8 cellular contexts compared by ENCODE assay signal in the genomic region with DNA sequence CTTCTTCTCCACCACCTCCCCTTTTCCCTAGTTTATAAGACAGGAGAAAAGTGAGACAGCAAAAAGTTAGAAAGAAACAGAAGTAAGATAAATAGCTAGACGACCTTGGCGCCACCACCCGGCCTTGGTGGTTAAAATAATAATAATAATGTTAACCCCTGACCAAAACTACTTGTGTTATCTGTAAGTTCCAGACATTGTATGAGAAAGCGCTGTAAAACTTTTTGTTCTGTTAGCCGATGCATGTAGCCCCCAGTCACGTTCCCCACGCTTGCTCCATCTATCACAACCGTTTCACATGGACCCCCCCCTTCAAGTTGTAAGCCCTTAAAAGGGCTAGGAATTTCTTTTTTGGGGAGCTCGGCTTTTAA. TPM values are rescaled to one million over a fixed set of nuclear protein-coding genes. Genes with fewer than 3 reads are reported as not detected.
A peak's percentile ranks its signal among the peaks of the same experiment; 100 is the strongest.
DNase-seq lines count a peak whose midpoint lies in the region; ATAC-seq, FAIRE-seq and TF ChIP-seq lines count a peak whose summit lies in the region.
"Had no signal": no experiment of that assay in that cellular context is flagged by ENCODE, and none has a peak within 500 bp of the region (broad histone marks: within the 10 kb centered on the region; RNA-seq: fewer than 3 reads in every experiment).

No MANE protein-coding gene starts in this region.

- H3K36me3 ChIP-seq in DND-41 (ENCODE audit: insufficient read depth, low read length) (peaks cover 20% of the 10 kb centered on the region), Karpas-422 (ENCODE audit: insufficient read depth, low read length) (peaks cover 11% of the 10 kb centered on the region; the same call in 1 of the 2 replicates), K562 (ENCODE audit: control insufficient read depth, insufficient read depth, low read length) (peaks cover 20% of the 10 kb centered on the region), neural cell (ENCODE audit: insufficient read depth, low read length) (no peaks in the 10 kb centered on the region)
- H3K36me3 ChIP-seq: transverse colon had no signal

- TF ChIP-seq RAD21 in K562 (CRISPR knock-in tag; conservative IDR thresholded peaks at IDR 0.05 in 1 of 2, IDR thresholded peaks at IDR 0.05 in 1 of 2) (peak; percentile 16 to 26; a peak in 1 of 4 replicates), neural cell (conservative IDR thresholded peaks at IDR 0.05) (no peak)

- H3K9me3 ChIP-seq in DND-41 (ENCODE audit: insufficient read depth, low read length, severe bottlenecking) (no peaks in the 10 kb centered on the region), Karpas-422 (ENCODE audit: low read length) (no peaks in the 10 kb centered on the region), K562 (replicated peaks; ENCODE audit: control insufficient read depth, insufficient read depth, low read depth, low read length) (no peaks in the 10 kb centered on the region), neural cell (ENCODE audit: low read length) (no peaks in the 10 kb centered on the region)
- H3K9me3 ChIP-seq: transverse colon had no signal

- TF ChIP-seq EP300 in K562 (IDR thresholded peaks at IDR 0.05; ENCODE audit: low read length) = peak; percentile 71
- TF ChIP-seq EP300 in neural cell (conservative IDR thresholded peaks at IDR 0.05; ENCODE audit: poor library complexity, severe bottlenecking) = no peak

- H3K4me2 ChIP-seq in DND-41 (ENCODE audit: insufficient read depth, low read length) = peak overlapping the region; percentile 64
- peak overlapping the region; percentile 100 for H3K4me2 ChIP-seq in Karpas-422 (ENCODE audit: low read depth, low read length, poor library complexity, severe bottlenecking)
- peak overlapping the region; percentile 92 for H3K4me2 ChIP-seq in K562 (ENCODE audit: insufficient read depth, low read length)
- no peak overlapping the region for H3K4me2 ChIP-seq in neural cell (ENCODE audit: low read length)

- CTCF ChIA-PET in K562 (lab: Yijun Ruan, JAX; ENCODE audit: low intra/inter-chr PET ratio) = interaction anchor here (0.6 kb wide), 1 partner anchor 44 kb away, joined by 3 read pairs; no protein-coding TSS in a partner anchor

- TF ChIP-seq POLR2A in K562 (conservative IDR thresholded peaks at IDR 0.05) = no peak

- intact Hi-C loops in K562 (cut with micrococcal nuclease) = loop anchor here (2.0 to 5.0 kb wide), 2 partner anchors 15 to 78 kb away; no protein-coding TSS in a partner anchor

- POLR2A ChIA-PET in K562 (lab: Yijun Ruan, JAX) = interaction anchor here (0.7 to 3.2 kb wide), 12 partner anchors 8 to 1572 kb away, joined by 3 to 14 read pairs (median 5); no protein-coding TSS in a partner anchor

- H3K27ac ChIP-seq in DND-41 (ENCODE audit: low read length) (peak overlapping the region; percentile 99), Karpas-422 (ENCODE audit: low read length) (no peak overlapping the region), K562 (ENCODE audit: extremely low read depth, low read depth, low read length) (peak overlapping the region; percentile 99), neural cell (ENCODE audit: low read length) (no peak overlapping the region)

- H3K4me3 ChIP-seq in DND-41 (ENCODE audit: low read depth in 1 of 2, low read length in 2 of 2) (peak overlapping the region; percentile 68 to 77; a peak in 3 of 4 replicates), Karpas-422 (ENCODE audit: low read length) (peak overlapping the region; percentile 96), K562 (peak overlapping the region; percentile 69), neural cell (ENCODE audit: low read length) (peak overlapping the region; percentile 70)

- H3K79me2 ChIP-seq in DND-41 (ENCODE audit: insufficient read depth, low read length) = peaks cover 46% of the 10 kb centered on the region
- peaks cover 35% of the 10 kb centered on the region for H3K79me2 ChIP-seq in Karpas-422 (ENCODE audit: low read length)
- peaks cover 46% of the 10 kb centered on the region for H3K79me2 ChIP-seq in K562 (ENCODE audit: control insufficient read depth, insufficient read depth, low read length)
- peaks cover 23% of the 10 kb centered on the region for H3K79me2 ChIP-seq in neural cell (replicated peaks; ENCODE audit: insufficient read depth, low read length)

- WGBS in K562 (ENCODE audit: insufficient coverage, low coverage, missing lambda C conversion rate) = 1% methylated on average over 9 of the region's 9 CpGs

- H3K4me1 ChIP-seq in DND-41 (ENCODE audit: insufficient read depth, low read length) (peaks cover 47% of the 10 kb centered on the region), Karpas-422 (ENCODE audit: low read length) (peaks cover 37% of the 10 kb centered on the region), K562 (replicated peaks in 1 of 2; ENCODE audit: control insufficient read depth in 2 of 2, insufficient read depth in 2 of 2, low read length in 2 of 2) (peaks cover 17 to 28% of the 10 kb centered on the region in 2 experiments)

- H4K20me1 ChIP-seq in DND-41 (ENCODE audit: insufficient read depth, low read length) (peaks cover 13% of the 10 kb centered on the region), Karpas-422 (ENCODE audit: insufficient read depth, low read depth, low read length) (no peaks in the 10 kb centered on the region; the same call in 1 of the 2 replicates), K562 (replicated peaks; ENCODE audit: control insufficient read depth, insufficient read depth, low read length) (peaks cover 7% of the 10 kb centered on the region; the same call in 1 of the 2 replicates), neural cell (ENCODE audit: insufficient read depth) (no peaks in the 10 kb centered on the region)

- TF ChIP-seq CTCF in DND-41 (IDR thresholded peaks at IDR 0.05; ENCODE audit: borderline replicate concordance, extremely low read depth, low read length, poor library complexity, severe bottlenecking) (peak; percentile 17), K562 (IDR thresholded peaks at IDR 0.05 in 2 of 3, conservative IDR thresholded peaks at IDR 0.05 in 1 of 3; ENCODE audit: insufficient read depth in 2 of 3, low read depth in 1 of 3, low read length in 3 of 3) (peak in 2 of 3 experiments; percentile 18 to 50; a peak in 2 of 6 replicates), neural cell (IDR thresholded peaks at IDR 0.05; ENCODE audit: poor library complexity, severe bottlenecking) (no peak)

- no peaks in the 10 kb centered on the region for H3K27me3 ChIP-seq in DND-41 (ENCODE audit: insufficient read depth, low read length, poor library complexity)
- no peaks in the 10 kb centered on the region for H3K27me3 ChIP-seq in Karpas-422 (ENCODE audit: low read length)
- no peaks in the 10 kb centered on the region for H3K27me3 ChIP-seq in K562 (ENCODE audit: control insufficient read depth in 2 of 2, insufficient read depth in 2 of 2, low read length in 2 of 2)
- no peaks in the 10 kb centered on the region for H3K27me3 ChIP-seq in neural cell (ENCODE audit: insufficient read depth, low read depth, low read length)
- H3K27me3 ChIP-seq: transverse colon had no signal

- peak; percentile 46 for FAIRE-seq in K562 (lab: Jason Lieb, UNC)

- no peaks in the 10 kb centered on the region for H3K9me2 ChIP-seq in Karpas-422 (replicated peaks; ENCODE audit: insufficient read depth, low read length)
- H3K9me2 ChIP-seq in neural cell (ENCODE audit: insufficient read depth, low read length) = no peaks in the 10 kb centered on the region

- H3F3A ChIP-seq in neural cell (ENCODE audit: insufficient read depth, low read length, poor library complexity, severe bottlenecking) = no peaks in the 10 kb centered on the region

- DNase-seq in DND-41 (peak; percentile 27), Karpas-422 (peak; percentile 43), K562 (ENCODE audit: extremely low read depth in 1 of 4, low spot score in 3 of 4) (peak; percentile 38 to 80 (median 50)), activated gamma-delta T cell treated with Interleukin-2 at 50 U/mL for 16 hours (no peak), NCI-H524 (lab: John Stamatoyannopoulos, UW) (no peak), D341Med (ENCODE audit: low spot score) (no peak)

- in situ Hi-C loops in K562 (cut with MboI) = no loop called here

- H2AFZ ChIP-seq in DND-41 (ENCODE audit: low read depth, low read length) (no peak overlapping the region), Karpas-422 (ENCODE audit: low read length) (no peak overlapping the region), K562 (ENCODE audit: low read depth, low read length) (peak overlapping the region; percentile 60), neural cell (ENCODE audit: low read depth, low read length) (no peak overlapping the region)

- BruUV-seq in K562 (replicated peaks; lab: Mats Ljungman, UMichigan) = no TSS peak

- H3K9ac ChIP-seq in DND-41 (ENCODE audit: low read depth, low read length) = peak overlapping the region; percentile 92
- peak overlapping the region; percentile 91 for H3K9ac ChIP-seq in Karpas-422 (ENCODE audit: low read length)
- peak overlapping the region; percentile 87 to 99; a peak in 3 of 4 replicates for H3K9ac ChIP-seq in K562 (ENCODE audit: insufficient read depth in 1 of 2, low read depth in 2 of 2, low read length in 2 of 2)
- H3K9ac ChIP-seq in neural cell (ENCODE audit: low read length) = no peak overlapping the region

- H3K9me1 ChIP-seq in K562 (ENCODE audit: control insufficient read depth, insufficient read depth, low read length) = no peaks in the 10 kb centered on the region

- ATAC-seq in DND-41 (ENCODE audit: insufficient read depth, low read depth) (no peak), K562 (peak; percentile 11)

RNA-seq across cellular contexts. Expression of gene BUB1, which starts 1.5 kb away (rescaled TPM):
- total RNA-seq in Karpas-422 (2014; rRNA removed; shearing (Covaris generic); ENCODE audit: low replicate concordance) = 48.2 and 60.9 TPM in 2 replicates
- total RNA-seq in K562 (2011; cell fraction: chromatin; rRNA removed; ENCODE audit: low replicate concordance) = 202 and 532 TPM in 2 replicates
- 140 and 174 TPM in 2 replicates for total RNA-seq in K562 (2011; cell fraction: nucleolus; rRNA removed)
- 320 and 382 TPM in 2 replicates for total RNA-seq in K562 (2011; cell fraction: nucleoplasm; rRNA removed)
- total RNA-seq in K562 (2014; rRNA removed) = 82.7 and 86.1 TPM in 2 replicates
- 139 and 151 TPM in 2 replicates for total RNA-seq in K562 (2014; rRNA removed; fragmentation: Illumina TruSeq; extraction: Trizol)
- total RNA-seq in K562 (2015; rRNA removed; fragmentation: Illumina TruSeq; extraction: Trizol) = 133 and 147 TPM in 2 replicates
- total RNA-seq in K562 (2021) = 88.8 and 93.0 TPM in 2 replicates
- polyA plus RNA-seq in K562 (2011; rRNA removed) = 188 and 247 TPM in 2 replicates
- 61.6 and 97.3 TPM in 2 replicates for polyA plus RNA-seq in K562 (2011; cell fraction: cytosol; rRNA removed)
- 99.5 and 147 TPM in 2 replicates for polyA plus RNA-seq in K562 (2011; cell fraction: nucleus; rRNA removed)
- polyA plus RNA-seq in K562 (2012) = 53.5 and 75.2 TPM in 2 replicates
- 101 and 119 TPM in 2 replicates for polyA plus RNA-seq in K562 (2014; fragmentation: Illumina TruSeq; extraction: Trizol)
- polyA plus RNA-seq in K562 (2014; fragmentation: Nextera tagmentation; extraction: Ambion mirVana) = 100 to 1,000 TPM in 1 of 2 experiments, 10 to 100 TPM in 1; 73.4 to 118 TPM
- 85.3 and 92.0 TPM in 2 replicates for polyA plus RNA-seq in K562 (2014; rRNA removed)
- 322 and 339 TPM in 2 replicates for polyA minus RNA-seq in K562 (2011; rRNA and poly(A)+ RNA removed)
- polyA minus RNA-seq in K562 (2011; cell fraction: cytosol; rRNA and poly(A)+ RNA removed) = 116 and 125 TPM in 2 replicates
- 137 and 229 TPM in 2 replicates for polyA minus RNA-seq in K562 (2011; cell fraction: nucleus; rRNA and poly(A)+ RNA removed)
- 2.1 and 2.4 TPM in 2 replicates for polyA plus RNA-seq in neural cell
- 4.9 and 5.2 TPM in 2 replicates for polyA minus RNA-seq in neural cell

RNA-seq across cellular contexts. Expression of gene ACOXL, which starts 53.1 kb away (rescaled TPM):
- 0.58 TPM in 1 of 2 replicates, not detected in the other for total RNA-seq in Karpas-422 (2014; rRNA removed; shearing (Covaris generic); ENCODE audit: low replicate concordance)
- total RNA-seq in K562 (2011; cell fraction: chromatin; rRNA removed; ENCODE audit: low replicate concordance) = 0.35 and 0.42 TPM in 2 replicates
- total RNA-seq in K562 (2011; cell fraction: nucleolus; rRNA removed) = 0.17 and 0.53 TPM in 2 replicates
- 0.23 and 0.59 TPM in 2 replicates for total RNA-seq in K562 (2011; cell fraction: nucleoplasm; rRNA removed)
- total RNA-seq in K562 (2014; rRNA removed) = not detected in 2 replicates
- total RNA-seq in K562 (2014; rRNA removed; fragmentation: Illumina TruSeq; extraction: Trizol) = 0.06 TPM in 1 of 2 replicates, not detected in the other
- total RNA-seq in K562 (2015; rRNA removed; fragmentation: Illumina TruSeq; extraction: Trizol) = not detected in 2 replicates
- total RNA-seq in K562 (2021) = 0.22 and 0.31 TPM in 2 replicates
- polyA plus RNA-seq in K562 (2011; rRNA removed) = 0.49 and 0.56 TPM in 2 replicates
- polyA plus RNA-seq in K562 (2011; cell fraction: cytosol; rRNA removed) = 0.25 and 0.28 TPM in 2 replicates
- polyA plus RNA-seq in K562 (2011; cell fraction: nucleus; rRNA removed) = 0.52 and 0.82 TPM in 2 replicates
- polyA plus RNA-seq in K562 (2012) = 0.12 TPM in 1 of 2 replicates, not detected in the other
- polyA plus RNA-seq in K562 (2014; fragmentation: Illumina TruSeq; extraction: Trizol) = not detected in 2 replicates
- polyA plus RNA-seq in K562 (2014; fragmentation: Nextera tagmentation; extraction: Ambion mirVana) = not detected
- not detected in 2 replicates for polyA plus RNA-seq in K562 (2014; rRNA removed)
- polyA minus RNA-seq in K562 (2011; rRNA and poly(A)+ RNA removed) = 0.39 and 0.56 TPM in 2 replicates
- polyA minus RNA-seq in K562 (2011; cell fraction: cytosol; rRNA and poly(A)+ RNA removed) = not detected in 2 replicates
- 0.44 and 0.94 TPM in 2 replicates for polyA minus RNA-seq in K562 (2011; cell fraction: nucleus; rRNA and poly(A)+ RNA removed)
- polyA plus RNA-seq in neural cell = 0.12 TPM in 1 of 2 replicates, not detected in the other
- not detected in 2 replicates for polyA minus RNA-seq in neural cell

Comparison
In these comparisons a context has a peak if more than half of its experiments do, and no peak if none do; other contexts are left out.
1. DNase-seq: peak in DND-41 (single experiment), Karpas-422 (single experiment) and K562 (4 of 4); none in activated gamma-delta T cell treated with Interleukin-2 at 50 U/mL for 16 hours (single experiment), NCI-H524 (0 of 2) and D341Med (single experiment).
2. H3K27ac ChIP-seq: peak in DND-41 (single experiment) and K562 (single experiment); none in Karpas-422 (single experiment) and neural cell (single experiment).
3. Peak in every context shown above with its lines, with median percentiles within 50 percentile points of each other: H3K4me3 ChIP-seq.